In the genomic region with DNA sequence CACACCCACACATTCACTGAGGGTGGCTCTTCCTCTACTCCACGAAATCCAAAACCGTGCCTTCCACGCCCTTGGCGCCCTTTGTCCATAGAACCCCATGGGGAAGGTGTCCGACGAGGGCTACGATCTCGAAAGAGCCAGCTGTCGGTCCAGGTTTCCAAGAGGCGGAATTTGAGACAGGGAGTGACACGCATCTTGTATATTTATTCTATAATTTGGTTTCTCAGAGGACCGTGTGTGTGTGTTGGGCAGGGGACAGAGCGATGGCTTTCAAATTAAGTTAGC, we compare ENCODE assay signal across 8 cellular contexts. TPM values are rescaled to one million over a fixed set of nuclear protein-coding genes. Genes with fewer than 3 reads are reported as not detected.
A peak's percentile ranks its signal among the peaks of the same experiment; 100 is the strongest.
DNase-seq lines count a peak whose midpoint lies in the region; ATAC-seq and TF ChIP-seq lines count a peak whose summit lies in the region.

No MANE protein-coding gene starts in this region.

- H3K36me3 ChIP-seq in Caco-2 (ENCODE audit: control insufficient read depth, insufficient read depth, low read length) (peaks cover 1% of the 10 kb centered on the region; the same call in 1 of the 2 replicates), fibroblast of lung (ENCODE audit: control insufficient read depth, insufficient read depth, low read length) (peaks cover 1% of the 10 kb centered on the region), parathyroid adenoma (ENCODE audit: control insufficient read depth, insufficient read depth, low read length) (no peaks in the 10 kb centered on the region)

- H3K9me3 ChIP-seq in Caco-2 = peaks cover 9% of the 10 kb centered on the region
- no peaks in the 10 kb centered on the region for H3K9me3 ChIP-seq in fibroblast of lung (ENCODE audit: control insufficient read depth, insufficient read depth, low read depth, low read length)
- H3K9me3 ChIP-seq in parathyroid adenoma (ENCODE audit: control insufficient read depth, low read length) = no peaks in the 10 kb centered on the region

- H4K20me1 ChIP-seq in fibroblast of lung (ENCODE audit: control insufficient read depth, extremely low read depth, insufficient read depth, low read length) = no peaks in the 10 kb centered on the region

- H2AFZ ChIP-seq in fibroblast of lung (ENCODE audit: low read length) = peak overlapping the region; percentile 87
- H2AFZ ChIP-seq in parathyroid adenoma = peak overlapping the region; percentile 96

- TF ChIP-seq CTCF in Caco-2 (IDR thresholded peaks at IDR 0.05; ENCODE audit: insufficient read depth in 1 of 2, low read depth in 1 of 2, low read length in 1 of 2, severe bottlenecking in 1 of 2, unreplicated experiment in 1 of 2) (no peak), fibroblast of lung (conservative IDR thresholded peaks at IDR 0.05 in 1 of 2, IDR thresholded peaks at IDR 0.05 in 1 of 2; ENCODE audit: low read depth in 1 of 2, low read length in 2 of 2) (no peak), parathyroid adenoma (IDR thresholded peaks at IDR 0.05) (no peak)

- BruUV-seq in Caco-2 (replicated peaks; lab: Mats Ljungman, UMichigan) = no TSS peak

- CTCF ChIA-PET in Caco-2 (lab: Charles Lee) = no interaction called here

- POLR2A ChIA-PET in Caco-2 (lab: Charles Lee) = interaction anchor here (0.5 to 1.1 kb wide), 2 partner anchors 43 to 62 kb away, joined by 3 to 4 read pairs; a partner anchor contains a TSS

- intact Hi-C loops in Caco-2 (cut with micrococcal nuclease; ENCODE audit: unreplicated experiment) = loop anchor here (1.0 to 2.0 kb wide), 3 partner anchors 43 to 173 kb away; a partner anchor contains a TSS

- H3K9me3 Mint-ChIP-seq in Caco-2 (ENCODE audit: unreplicated experiment) = no peaks in the 10 kb centered on the region

- H3K4me3 Mint-ChIP-seq in Caco-2 (ENCODE audit: unreplicated experiment) = peak overlapping the region; percentile 93

- H3K9ac ChIP-seq in fibroblast of lung (ENCODE audit: insufficient read depth, low read length) (peak overlapping the region; percentile 95), parathyroid adenoma (peak overlapping the region; percentile 70)

- DNase-seq in Caco-2 (no peak), RKO (ENCODE audit: low spot score) (peak; percentile 58), fibroblast of lung (ENCODE audit: low read depth in 2 of 2) (no peak), left lobe of liver (ENCODE audit: low spot score) (no peak), AML-193 (lab: John Stamatoyannopoulos, UW) (no peak)
- no peak for DNase-seq in activated CD8-positive, alpha-beta memory T cell treated with anti-CD3 and anti-CD28 coated beads, Interleukin-2, amount 50 U/mL, for 4 hours

- H3K27me3 ChIP-seq in Caco-2 (replicated peaks; ENCODE audit: control insufficient read depth, insufficient read depth, low read length) (no peaks in the 10 kb centered on the region), fibroblast of lung (ENCODE audit: control insufficient read depth, insufficient read depth, low read length) (no peaks in the 10 kb centered on the region), parathyroid adenoma (ENCODE audit: control insufficient read depth, insufficient read depth, low read length) (no peaks in the 10 kb centered on the region)

- H3K27ac ChIP-seq in fibroblast of lung (ENCODE audit: insufficient read depth, low read length) (peak overlapping the region; percentile 91), parathyroid adenoma (peak overlapping the region; percentile 92)

- H3K79me2 ChIP-seq in fibroblast of lung (ENCODE audit: control insufficient read depth, insufficient read depth, low read length) = peaks cover 46% of the 10 kb centered on the region
- peaks cover 21% of the 10 kb centered on the region for H3K79me2 ChIP-seq in parathyroid adenoma

- H3K4me3 ChIP-seq in Caco-2 (ENCODE audit: low read depth, low read length) (peak overlapping the region; percentile 54), fibroblast of lung (replicated peaks in 1 of 4; ENCODE audit: control extremely low read depth in 1 of 4, insufficient read depth in 1 of 4, low read depth in 3 of 4, low read length in 4 of 4) (peak overlapping the region; percentile 77 to 88 (median 84)), parathyroid adenoma (ENCODE audit: low read depth, low read length) (peak overlapping the region; percentile 96)

- H3K4me1 ChIP-seq in Caco-2 (peaks cover 12% of the 10 kb centered on the region), fibroblast of lung (ENCODE audit: control insufficient read depth, extremely low read depth, insufficient read depth, low read length) (no peaks in the 10 kb centered on the region), parathyroid adenoma (peaks cover 16% of the 10 kb centered on the region)

- ATAC-seq in HG03039 (IDR thresholded peaks at IDR 0.05; ENCODE audit: unreplicated experiment) (no peak), left lobe of liver (no peak)

- no peaks in the 10 kb centered on the region for H3K27me3 Mint-ChIP-seq in Caco-2 (ENCODE audit: insufficient read depth, unreplicated experiment)

- peaks cover 23% of the 10 kb centered on the region for H3K4me1 Mint-ChIP-seq in Caco-2 (ENCODE audit: low read depth, unreplicated experiment)

- H3K36me3 Mint-ChIP-seq in Caco-2 (ENCODE audit: insufficient read depth, unreplicated experiment) = peaks cover 30% of the 10 kb centered on the region

- H3K27ac Mint-ChIP-seq in Caco-2 (ENCODE audit: unreplicated experiment) = peak overlapping the region; percentile 96

- peak overlapping the region; percentile 92 for H3K4me2 ChIP-seq in fibroblast of lung (ENCODE audit: extremely low read depth, insufficient read depth, low read length)
- H3K4me2 ChIP-seq in parathyroid adenoma (ENCODE audit: low read length) = peak overlapping the region; percentile 97

RNA-seq across cellular contexts. Expression of a gene that starts 0.7 kb away (rescaled TPM):
- total RNA-seq in Caco-2 (2022) = 16.6 and 17.1 TPM in 2 replicates
- 10.5 and 13.2 TPM in 2 replicates for total RNA-seq in fibroblast of lung
- 9.6 and 10.3 TPM in 2 replicates for polyA plus RNA-seq in fibroblast of lung
- 10.7 and 11.2 TPM in 2 replicates for polyA plus RNA-seq in fibroblast of lung (2012)
- polyA minus RNA-seq in fibroblast of lung (ENCODE audit: low replicate concordance) = 0.82 and 1.1 TPM in 2 replicates
- total RNA-seq in left lobe of liver = 6.9 TPM

RNA-seq across cellular contexts. Expression of a gene that starts 43.5 kb away (rescaled TPM):
- total RNA-seq in Caco-2 (2022) (13.9 and 14.5 TPM in 2 replicates), fibroblast of lung (7.4 and 10.1 TPM in 2 replicates), left lobe of liver (3.7 TPM)
- polyA plus RNA-seq in fibroblast of lung = 5.3 and 5.8 TPM in 2 replicates
- 4.1 and 4.3 TPM in 2 replicates for polyA plus RNA-seq in fibroblast of lung (2012)
- polyA minus RNA-seq in fibroblast of lung (ENCODE audit: low replicate concordance) = 0.75 and 0.93 TPM in 2 replicates

RNA-seq across cellular contexts. Expression of a gene that starts 43.6 kb away (rescaled TPM):
- 39.4 and 42.1 TPM in 2 replicates for total RNA-seq in Caco-2 (2022)
- total RNA-seq in fibroblast of lung = 22.6 and 24.8 TPM in 2 replicates
- 14.5 and 17.2 TPM in 2 replicates for polyA plus RNA-seq in fibroblast of lung
- 14.6 and 19.2 TPM in 2 replicates for polyA plus RNA-seq in fibroblast of lung (2012)
- 2.3 and 6.0 TPM in 2 replicates for polyA minus RNA-seq in fibroblast of lung (ENCODE audit: low replicate concordance)
- total RNA-seq in left lobe of liver = 29.5 TPM
